In the genomic region with DNA sequence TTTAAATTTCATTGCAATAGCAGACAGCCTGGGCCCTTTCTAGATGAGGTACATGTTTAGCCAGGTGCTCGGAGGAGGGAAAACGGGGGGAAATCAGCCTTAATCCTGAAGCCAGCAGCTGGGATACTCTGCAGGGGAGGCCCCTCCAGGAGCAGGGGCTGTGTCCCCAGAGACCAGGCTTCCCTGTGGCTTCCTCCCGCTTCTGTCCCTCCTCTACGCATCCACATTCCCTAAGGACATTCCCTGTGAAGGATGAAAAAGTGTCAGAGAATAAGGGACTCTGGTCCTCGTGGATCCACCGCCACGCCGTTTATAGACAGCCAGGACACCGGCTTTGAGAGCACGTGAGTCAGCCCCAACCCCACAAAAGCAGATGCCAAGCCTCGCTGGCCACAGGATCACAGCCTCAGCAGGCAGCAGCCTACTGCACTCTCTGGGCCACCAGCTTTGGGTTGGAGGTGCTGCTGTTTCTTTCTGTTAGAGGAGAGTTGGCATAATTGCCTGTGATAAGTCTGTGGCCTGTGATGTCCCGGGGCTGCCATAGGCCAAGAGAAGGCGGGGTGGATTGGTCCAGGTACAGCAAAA, we compare ENCODE assay signal across 23 cellular contexts. TPM values are rescaled to one million over a fixed set of nuclear protein-coding genes. Genes with fewer than 3 reads are reported as not detected.
DNase-seq lines count a peak whose midpoint lies in the region; ATAC-seq, FAIRE-seq and TF ChIP-seq lines count a peak whose summit lies in the region.
"Had no signal": no experiment of that assay in that cellular context is flagged by ENCODE, and none has a peak within 500 bp of the region (broad histone marks: within the 10 kb centered on the region; RNA-seq: fewer than 3 reads in every experiment).

No MANE protein-coding gene starts in this region.

- H3K36me3 ChIP-seq in endothelial cell of umbilical vein (ENCODE audit: control insufficient read depth in 2 of 2, extremely low read depth in 1 of 2, insufficient read depth in 2 of 2, low read length in 2 of 2) = peaks cover 0 to 3% of the 10 kb centered on the region in 2 experiments
- H3K36me3 ChIP-seq in sigmoid colon = peaks cover 0 to 62% (median 12%) of the 10 kb centered on the region in 4 donors
- H3K36me3 ChIP-seq in smooth muscle cell (ENCODE audit: low read depth) = no peaks in the 10 kb centered on the region

- TF ChIP-seq POLR2A in endothelial cell of umbilical vein (IDR thresholded peaks at IDR 0.05; ENCODE audit: low read depth, low read length) = no peak
- no peak for TF ChIP-seq POLR2A in sigmoid colon (IDR thresholded peaks at IDR 0.05)

- H3K9me3 ChIP-seq in endothelial cell of umbilical vein (replicated peaks; ENCODE audit: control insufficient read depth, insufficient read depth, low read length) (no peaks in the 10 kb centered on the region), sigmoid colon (no peaks in the 10 kb centered on the region), smooth muscle cell (replicated peaks; ENCODE audit: low read depth) (no peaks in the 10 kb centered on the region)

- TF ChIP-seq CTCF in endothelial cell of umbilical vein (IDR thresholded peaks at IDR 0.05; ENCODE audit: extremely low read depth in 1 of 2, insufficient read depth in 1 of 2, low read depth in 1 of 2, low read length in 2 of 2) (no peak), sigmoid colon (IDR thresholded peaks at IDR 0.05) (no peak), smooth muscle cell (IDR thresholded peaks at IDR 0.05; ENCODE audit: borderline replicate concordance, insufficient read depth, poor library complexity, severe bottlenecking) (no peak)

- no peak for ATAC-seq in GM21717 (IDR thresholded peaks at IDR 0.05; ENCODE audit: unreplicated experiment)
- ATAC-seq in GM18520 (IDR thresholded peaks at IDR 0.05; ENCODE audit: unreplicated experiment) = no peak
- ATAC-seq: GM12878 had no signal

- FAIRE-seq in endothelial cell of umbilical vein (lab: Jason Lieb, UNC) = no peak
- FAIRE-seq: GM12878, GM19239, HTR-8/SVneo had no signal

- H2AFZ ChIP-seq in endothelial cell of umbilical vein (ENCODE audit: low read depth, low read length) = no peak overlapping the region
- H2AFZ ChIP-seq in smooth muscle cell (ENCODE audit: low read depth) = no peak overlapping the region
- H2AFZ ChIP-seq: GM23248 had no signal

- CTCF ChIA-PET in endothelial cell of umbilical vein (lab: Charles Lee) = interaction anchor here (1.3 to 3.0 kb wide), 6 partner anchors 8 to 211 kb away, joined by 3 to 63 read pairs (median 8); no protein-coding TSS in a partner anchor

- H3K4me2 ChIP-seq in endothelial cell of umbilical vein (ENCODE audit: insufficient read depth, low read length) = no peak overlapping the region
- no peak overlapping the region for H3K4me2 ChIP-seq in smooth muscle cell

- DNase-seq in NCI-H82 (lab: John Stamatoyannopoulos, UW) (peak; percentile 46), NCI-H82 treated with DMSO at 0.1 percent for 48 hours (lab: John Stamatoyannopoulos, UW; ENCODE audit: unreplicated experiment) (no peak), NCI-H2171 (lab: John Stamatoyannopoulos, UW) (peak; percentile 16), endothelial cell of umbilical vein (ENCODE audit: low read depth, low spot score) (no peak), sigmoid colon (peak; percentile 26), smooth muscle cell (lab: John Stamatoyannopoulos, UW; ENCODE audit: unreplicated experiment) (no peak)
- DNase-seq: CD4-positive, alpha-beta memory T cell; DMS53; EL; GM23248; HCEC 1CT; Karpas-422; NCI-H1417 treated with DMSO at 0.1 percent for 48 hours; NCI-H1930; NCI-H446; NCI-H748 treated with DMSO at 0.1 percent for 48 hours; SIG-M5 had no signal

- H3K4me3 ChIP-seq in endothelial cell of umbilical vein (replicated peaks in 1 of 3; ENCODE audit: insufficient read depth in 1 of 3, low read depth in 1 of 3, low read length in 3 of 3) = no peak overlapping the region
- H3K4me3 ChIP-seq in sigmoid colon = no peak overlapping the region
- no peak overlapping the region for H3K4me3 ChIP-seq in smooth muscle cell
- H3K4me3 ChIP-seq: GM12878, GM23248 had no signal

- no peak for TF ChIP-seq EP300 in sigmoid colon (IDR thresholded peaks at IDR 0.05)

- H3F3A ChIP-seq in smooth muscle cell (ENCODE audit: low read depth) = no peaks in the 10 kb centered on the region

- 88 to 94% methylated on average over 13 of the region's 13 CpGs for WGBS in sigmoid colon, 2 donors
- WGBS in smooth muscle cell (ENCODE audit: low lambda C conversion rate) = 76% methylated on average over 13 of the region's 13 CpGs

- H3K27ac ChIP-seq in endothelial cell of umbilical vein (ENCODE audit: insufficient read depth, low read depth, low read length) = peak overlapping the region; percentile 64
- H3K27ac ChIP-seq in sigmoid colon = no peak overlapping the region
- H3K27ac ChIP-seq in smooth muscle cell (ENCODE audit: low read depth) = no peak overlapping the region
- H3K27ac ChIP-seq: 22Rv1, GM23248 had no signal

- H3K79me2 ChIP-seq in endothelial cell of umbilical vein (ENCODE audit: control insufficient read depth, insufficient read depth, low read length) = no peaks in the 10 kb centered on the region
- no peaks in the 10 kb centered on the region for H3K79me2 ChIP-seq in smooth muscle cell (ENCODE audit: low read depth)

- H4K20me1 ChIP-seq in endothelial cell of umbilical vein (replicated peaks; ENCODE audit: control insufficient read depth, extremely low read depth, insufficient read depth, low read length) (no peaks in the 10 kb centered on the region), smooth muscle cell (ENCODE audit: low read depth) (no peaks in the 10 kb centered on the region)

- POLR2A ChIA-PET in endothelial cell of umbilical vein (lab: Charles Lee) = no interaction called here

- intact Hi-C loops in endothelial cell of umbilical vein (cut with micrococcal nuclease) (no loop called here), sigmoid colon (cut with DNase I) (no loop called here)

- H3K4me1 ChIP-seq in endothelial cell of umbilical vein (ENCODE audit: control insufficient read depth, extremely low read depth, insufficient read depth, low read length) (peaks cover 14% of the 10 kb centered on the region), sigmoid colon (no peaks in the 10 kb centered on the region), smooth muscle cell (ENCODE audit: low read depth) (no peaks in the 10 kb centered on the region)

- no TSS peak for BruUV-seq in endothelial cell of umbilical vein (replicated peaks; lab: Mats Ljungman, UMichigan)

- H3K27me3 ChIP-seq in endothelial cell of umbilical vein (ENCODE audit: control insufficient read depth in 2 of 2, insufficient read depth in 2 of 2, low read length in 2 of 2) (no peaks in the 10 kb centered on the region), sigmoid colon (no peaks in the 10 kb centered on the region), smooth muscle cell (ENCODE audit: low read depth) (peaks cover 7% of the 10 kb centered on the region)

- H3K9me1 ChIP-seq in endothelial cell of umbilical vein (replicated peaks; ENCODE audit: control insufficient read depth, extremely low read depth, insufficient read depth, low read length) = no peaks in the 10 kb centered on the region

- dilution Hi-C loops in endothelial cell of umbilical vein (cut with MboI; ENCODE audit: extremely low pct_ligation_motif_present, low sequenced_read_pairs) = no loop called here

- H3K9ac ChIP-seq in endothelial cell of umbilical vein (replicated peaks; ENCODE audit: extremely low read depth, insufficient read depth, low read length) = no peak overlapping the region
- no peak overlapping the region for H3K9ac ChIP-seq in smooth muscle cell (ENCODE audit: low read depth)
- H3K9ac ChIP-seq: GM23248 had no signal

TF ChIP-seq in endothelial cell of umbilical vein, 7 proteins besides CTCF, POLR2A, EP300 and RAD21:
- TF ChIP-seq, protein P1, sequence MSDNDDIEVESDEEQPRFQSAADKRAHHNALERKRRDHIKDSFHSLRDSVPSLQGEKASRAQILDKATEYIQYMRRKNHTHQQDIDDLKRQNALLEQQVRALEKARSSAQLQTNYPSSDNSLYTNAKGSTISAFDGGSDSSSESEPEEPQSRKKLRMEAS (IDR thresholded peaks at IDR 0.05; ENCODE audit: insufficient read depth, insufficient read length) = no peak
- no peak for TF ChIP-seq GATA2 (IDR thresholded peaks at IDR 0.05; ENCODE audit: insufficient read depth, insufficient read length, low read depth, low read length)
- no peak for TF ChIP-seq MYC (IDR thresholded peaks at IDR 0.05; ENCODE audit: low read depth, low read length)
- TF ChIP-seq FOS (IDR thresholded peaks at IDR 0.05; ENCODE audit: borderline replicate concordance, insufficient read depth, low read length) = no peak
- TF ChIP-seq POLR2AphosphoS5 (IDR thresholded peaks at IDR 0.05; ENCODE audit: insufficient read depth, low read depth, low read length) = no peak
- TF ChIP-seq JUN (IDR thresholded peaks at IDR 0.05; ENCODE audit: borderline replicate concordance, insufficient read depth, insufficient read length, low read depth) = no peak
- TF ChIP-seq EZH2 (IDR thresholded peaks at IDR 0.05; ENCODE audit: borderline replicate concordance, low read depth, low read length, severe bottlenecking) = no peak

RNA-seq across cellular contexts. Expression of a gene that starts 36.7 kb away (rescaled TPM):
- 72.3 and 87.8 TPM in 2 replicates for total RNA-seq in endothelial cell of umbilical vein
- polyA plus RNA-seq in endothelial cell of umbilical vein = 85.3 and 102 TPM in 2 replicates
- polyA plus RNA-seq in endothelial cell of umbilical vein (2011; cell fraction: cytosol; rRNA removed) = 54.0 and 75.8 TPM in 2 replicates
- polyA plus RNA-seq in endothelial cell of umbilical vein (2011; cell fraction: nucleus; rRNA removed) = 90.5 and 108 TPM in 2 replicates
- 49.6 and 51.8 TPM in 2 replicates for polyA plus RNA-seq in endothelial cell of umbilical vein (2012)
- 57.1 and 60.4 TPM in 2 replicates for polyA minus RNA-seq in endothelial cell of umbilical vein
- 35.1 TPM for polyA minus RNA-seq in endothelial cell of umbilical vein (2011; cell fraction: cytosol; rRNA and poly(A)+ RNA removed)
- polyA minus RNA-seq in endothelial cell of umbilical vein (2011; cell fraction: nucleus; rRNA and poly(A)+ RNA removed) = 35.5 and 40.5 TPM in 2 replicates
- 10 to 100 TPM; 63.1 to 86.4 (median 82.7) TPM for total RNA-seq in sigmoid colon
- 10 to 100 TPM; 27.0 to 47.5 (median 27.6) TPM for polyA plus RNA-seq in sigmoid colon
- total RNA-seq in smooth muscle cell = 45.3 and 65.8 TPM in 2 replicates
- 11.7 and 13.4 TPM in 2 replicates for polyA plus RNA-seq in smooth muscle cell

Comparison
In these comparisons a context has a peak if more than half of its experiments do, and no peak if none do; other contexts are left out.
1. DNase-seq: peak in NCI-H82 (single experiment), NCI-H2171 (single experiment) and sigmoid colon (single experiment); none in NCI-H82 treated with DMSO at 0.1 percent for 48 hours (single experiment), endothelial cell of umbilical vein (single experiment) and smooth muscle cell (single experiment).